ENCODE assay signal across 24 cellular contexts in genomic region chr3:46542344-46542743, GRCh38. TPM values are rescaled to one million over a fixed set of nuclear protein-coding genes. Genes with fewer than 3 reads are reported as not detected.
DNase-seq lines count a peak whose midpoint lies in the region; ATAC-seq and TF ChIP-seq lines count a peak whose summit lies in the region.
"Had no signal": no experiment of that assay in that cellular context is flagged by ENCODE, and none has a peak within 500 bp of the region (broad histone marks: within the 10 kb centered on the region; RNA-seq: fewer than 3 reads in every experiment).

No MANE protein-coding gene starts in this region.

- TF ChIP-seq EP300 in SK-N-SH (IDR thresholded peaks at IDR 0.05; ENCODE audit: borderline replicate concordance in 1 of 2, low read depth in 1 of 2, low read length in 1 of 2), result no peak

- no peaks in the 10 kb centered on the region for H3K9me3 Mint-ChIP-seq in central memory CD8-positive, alpha-beta T cell
- H3K9me3 Mint-ChIP-seq in activated CD4-positive, alpha-beta T cell treated with anti-CD3 and anti-CD28 coated beads for 36 hours (ENCODE audit: low read depth), result no peaks in the 10 kb centered on the region
- H3K9me3 Mint-ChIP-seq: memory B cell, nephron progenitor cell had no signal

- TF ChIP-seq CTCF in SK-N-SH (IDR thresholded peaks at IDR 0.05), result no peak
- TF ChIP-seq CTCF in MM.1S (IDR thresholded peaks at IDR 0.05; ENCODE audit: low read length), result no peak
- no peak for TF ChIP-seq CTCF in GM13977 (IDR thresholded peaks at IDR 0.05; ENCODE audit: extremely low read depth, insufficient read depth, missing control alignments)

- in situ Hi-C loops in GM13977 (cut with MboI; ENCODE audit: low pct_unique_long_range_greater_than_20kb, low sequenced_read_pairs, unreplicated experiment), result no loop called here

- no peak for TF ChIP-seq RAD21 in SK-N-SH (IDR thresholded peaks at IDR 0.05; ENCODE audit: low read length)

- no peak overlapping the region for H3K4me2 ChIP-seq in SK-N-SH
- no peak overlapping the region for H3K4me2 ChIP-seq in MM.1S (ENCODE audit: low read depth, low read length)

- H3K27me3 Mint-ChIP-seq in central memory CD8-positive, alpha-beta T cell, result no peaks in the 10 kb centered on the region
- H3K27me3 Mint-ChIP-seq in activated CD4-positive, alpha-beta T cell treated with anti-CD3 and anti-CD28 coated beads for 36 hours, result no peaks in the 10 kb centered on the region

- peaks cover 0 to 3% of the 10 kb centered on the region in 2 experiments; a peak in 1 of 4 replicates for H3K4me1 ChIP-seq in SK-N-SH (ENCODE audit: control insufficient read depth in 1 of 2, insufficient read depth in 2 of 2, low read depth in 1 of 2, low read length in 1 of 2)
- peaks cover 65% of the 10 kb centered on the region for H3K4me1 ChIP-seq in MM.1S (ENCODE audit: low read length)
- H3K4me1 ChIP-seq in skeletal muscle tissue (ENCODE audit: control insufficient read depth in 3 of 3, insufficient read depth in 3 of 3, low read length in 3 of 3), result peaks cover 10 to 22% (median 21%) of the 10 kb centered on the region in 3 donors
- H3K4me1 ChIP-seq: tibial artery had no signal

- peaks cover 9% of the 10 kb centered on the region for H3K36me3 Mint-ChIP-seq in central memory CD8-positive, alpha-beta T cell (ENCODE audit: insufficient read depth)
- H3K36me3 Mint-ChIP-seq in activated CD4-positive, alpha-beta T cell treated with anti-CD3 and anti-CD28 coated beads for 36 hours (ENCODE audit: low read depth), result no peaks in the 10 kb centered on the region
- H3K36me3 Mint-ChIP-seq: memory B cell had no signal

- no peak overlapping the region for H3K9ac ChIP-seq in SK-N-SH
- H3K9ac ChIP-seq in MM.1S (ENCODE audit: low read length), result no peak overlapping the region
- H3K9ac ChIP-seq in skeletal muscle tissue (ENCODE audit: low read depth in 1 of 3, low read length in 3 of 3), result peak overlapping the region in 1 of 3 donors; percentile 11

- H3K9me2 ChIP-seq in SK-N-SH, result no peaks in the 10 kb centered on the region
- H3K9me2 ChIP-seq in MM.1S (replicated peaks; ENCODE audit: insufficient read depth, low read length), result no peaks in the 10 kb centered on the region

- POLR2A ChIA-PET in SK-N-SH (lab: Yijun Ruan, JAX), result no interaction called here
- POLR2A ChIA-PET in activated CD4-positive, alpha-beta T cell treated with anti-CD3 and anti-CD28 coated beads for 36 hours (lab: Charles Lee), result interaction anchor here (0.7 kb wide), 1 partner anchor 53 kb away, joined by 3 read pairs; no protein-coding TSS in a partner anchor

- CTCF ChIA-PET in SK-N-SH (lab: Yijun Ruan, JAX), result interaction anchor here (0.9 to 6.0 kb wide), 4 partner anchors 10 to 54 kb away, joined by 4 to 50 read pairs (median 6); no protein-coding TSS in a partner anchor
- CTCF ChIA-PET in activated CD4-positive, alpha-beta T cell treated with anti-CD3 and anti-CD28 coated beads for 36 hours (lab: Charles Lee), result interaction anchor here (0.6 to 1.7 kb wide), 6 partner anchors 18 to 702 kb away, joined by 3 to 8 read pairs (median 4); no protein-coding TSS in a partner anchor

- H3K36me3 ChIP-seq in SK-N-SH (replicated peaks in 1 of 2; ENCODE audit: control insufficient read depth in 1 of 2, insufficient read depth in 2 of 2, low read length in 1 of 2) (no peaks in the 10 kb centered on the region), MM.1S (replicated peaks; ENCODE audit: insufficient read depth, low read length) (no peaks in the 10 kb centered on the region), skeletal muscle tissue (ENCODE audit: control insufficient read depth in 3 of 3, insufficient read depth in 3 of 3, low read length in 3 of 3) (peaks cover 35 to 43% (median 39%) of the 10 kb centered on the region in 3 donors)
- H3K36me3 ChIP-seq: tibial artery had no signal

- H3K9me3 ChIP-seq in SK-N-SH (no peaks in the 10 kb centered on the region), MM.1S (replicated peaks; ENCODE audit: insufficient read depth, low read length) (no peaks in the 10 kb centered on the region), skeletal muscle tissue (ENCODE audit: control insufficient read depth in 3 of 3, low read length in 3 of 3) (no peaks in the 10 kb centered on the region)
- H3K9me3 ChIP-seq: tibial artery had no signal

- intact Hi-C loops in activated CD4-positive, alpha-beta T cell treated with anti-CD3 and anti-CD28 coated beads for 36 hours (cut with DNase I, micrococcal nuclease), result no loop called here

- H3K79me2 ChIP-seq in SK-N-SH (ENCODE audit: insufficient read depth) (no peaks in the 10 kb centered on the region), MM.1S (ENCODE audit: low read length) (no peaks in the 10 kb centered on the region)

- H3K27me3 ChIP-seq in SK-N-SH (ENCODE audit: insufficient read depth), result no peaks in the 10 kb centered on the region; the same call in 1 of the 2 replicates
- no peaks in the 10 kb centered on the region for H3K27me3 ChIP-seq in MM.1S (replicated peaks; ENCODE audit: insufficient read depth, low read length)
- no peaks in the 10 kb centered on the region for H3K27me3 ChIP-seq in skeletal muscle tissue (ENCODE audit: control insufficient read depth in 3 of 3, insufficient read depth in 3 of 3, low read length in 3 of 3)

- ATAC-seq in SK-N-SH treated with all-trans-retinoic acid at 6 μM for 48 hours, result no peak; the same call in 2 of the 3 replicates
- no peak for ATAC-seq in central memory CD8-positive, alpha-beta T cell (replicated peaks; ENCODE audit: extremely low read depth, poor library complexity, severe bottlenecking)
- ATAC-seq in activated CD4-positive, alpha-beta T cell treated with anti-CD3 and anti-CD28 coated beads for 36 hours, result no peak

- no peaks in the 10 kb centered on the region for H3F3A ChIP-seq in SK-N-SH (replicated peaks; ENCODE audit: insufficient read depth)
- H3F3A ChIP-seq in MM.1S (ENCODE audit: insufficient read depth, low read length), result peaks cover 42% of the 10 kb centered on the region

- H3K27ac Mint-ChIP-seq in central memory CD8-positive, alpha-beta T cell (ENCODE audit: low read depth), result peak overlapping the region; percentile 72
- no peak overlapping the region for H3K27ac Mint-ChIP-seq in activated CD4-positive, alpha-beta T cell treated with anti-CD3 and anti-CD28 coated beads for 36 hours
- H3K27ac Mint-ChIP-seq: nephron progenitor cell had no signal

- 50% methylated on average over 2 of the region's 2 CpGs for WGBS in SK-N-SH (ENCODE audit: low lambda C conversion rate)

- DNase-seq in SK-N-SH (no peak), MM.1S (no peak), NCI-H748 treated with DMSO at 0.1 percent for 48 hours (lab: John Stamatoyannopoulos, UW) (no peak), GM13977 (ENCODE audit: low spot score) (no peak)
- DNase-seq in central memory CD8-positive, alpha-beta T cell (ENCODE audit: low spot score in 2 of 2), result no peak
- no peak for DNase-seq in activated CD4-positive, alpha-beta T cell treated with anti-CD3 and anti-CD28 coated beads for 36 hours
- DNase-seq: 8988T; activated CD4-positive, alpha-beta T cell treated with anti-CD3 and anti-CD28 coated beads for 1 hour; activated effector memory CD4-positive, alpha-beta T cell treated with Interleukin-2 at 50 U/mL for 16 hours; DMS 273 treated with DMSO at 0.1 percent for 48 hours; GOT3; hypothalamus; NCI-H1048; NCI-H2029; NCI-H446; nephron progenitor cell; T1000; tibial artery had no signal

- H3K27ac ChIP-seq in SK-N-SH (ENCODE audit: low read depth in 2 of 2, low read length in 1 of 2) (no peak overlapping the region), MM.1S (ENCODE audit: low read length) (peak overlapping the region; percentile 11; the same call in 1 of the 2 replicates), skeletal muscle tissue (ENCODE audit: low read depth, low read length) (peak overlapping the region; percentile 36)
- H3K27ac ChIP-seq: tibial artery had no signal

- H4K20me1 ChIP-seq in SK-N-SH (ENCODE audit: insufficient read depth) (no peaks in the 10 kb centered on the region), MM.1S (ENCODE audit: insufficient read depth, low read length) (no peaks in the 10 kb centered on the region)

- no peak overlapping the region for H3K4me3 Mint-ChIP-seq in central memory CD8-positive, alpha-beta T cell
- H3K4me3 Mint-ChIP-seq in activated CD4-positive, alpha-beta T cell treated with anti-CD3 and anti-CD28 coated beads for 36 hours, result no peak overlapping the region
- H3K4me3 Mint-ChIP-seq: memory B cell, nephron progenitor cell had no signal

- H3K4me3 ChIP-seq in SK-N-SH (ENCODE audit: low read depth in 2 of 2, low read length in 1 of 2), result no peak overlapping the region
- H3K4me3 ChIP-seq in MM.1S (ENCODE audit: low read length), result no peak overlapping the region
- no peak overlapping the region for H3K4me3 ChIP-seq in skeletal muscle tissue (ENCODE audit: low read length in 3 of 3)
- H3K4me3 ChIP-seq: tibial artery had no signal

- peak overlapping the region; percentile 40; the same call in 1 of the 2 replicates for H2AFZ ChIP-seq in SK-N-SH (ENCODE audit: low read depth)
- H2AFZ ChIP-seq in MM.1S (ENCODE audit: low read length), result peak overlapping the region; percentile 20; the same call in 1 of the 2 replicates

- peaks cover 33% of the 10 kb centered on the region for H3K4me1 Mint-ChIP-seq in central memory CD8-positive, alpha-beta T cell
- H3K4me1 Mint-ChIP-seq in activated CD4-positive, alpha-beta T cell treated with anti-CD3 and anti-CD28 coated beads for 36 hours, result peaks cover 48% of the 10 kb centered on the region

TF ChIP-seq in SK-N-SH, 30 proteins besides CTCF, POLR2A, EP300 and RAD21 (continues in another document):
- no peak for TF ChIP-seq NFIC (IDR thresholded peaks at IDR 0.05; ENCODE audit: borderline replicate concordance)

TF ChIP-seq in SK-N-SH treated with all-trans-retinoic acid at 6 μM for 48 hours, 23 proteins besides CTCF, POLR2A, EP300 and RAD21 (continues in another document):
- TF ChIP-seq ZNF8 (CRISPR knock-in tag; IDR thresholded peaks at IDR 0.05) (no peak), BACH2 (CRISPR knock-in tag; IDR thresholded peaks at IDR 0.05; ENCODE audit: borderline replicate concordance) (no peak)

RNA-seq across cellular contexts. Expression of gene LRRC2, which starts 23.8 kb away (rescaled TPM):
- polyA plus RNA-seq in SK-N-SH (2012; rRNA removed), result 0.13 and 0.23 TPM in 2 replicates
- 0.24 and 0.27 TPM in 2 replicates for polyA plus RNA-seq in SK-N-SH (2012; cell fraction: cytosol; rRNA removed)
- 0.15 and 0.26 TPM in 2 replicates for polyA plus RNA-seq in SK-N-SH (2012; cell fraction: nucleus; rRNA removed)
- 3.7 TPM for total RNA-seq in skeletal muscle tissue
- under 1 TPM in 1 of 2 experiments, not detected in 1; 0.04 TPM for total RNA-seq in activated CD4-positive, alpha-beta T cell treated with anti-CD3 and anti-CD28 coated beads for 36 hours

RNA-seq across cellular contexts. Expression of gene RTP3, which starts 44.6 kb away (rescaled TPM):
- polyA plus RNA-seq in SK-N-SH (2012; rRNA removed), result not detected in 2 replicates
- not detected in 2 replicates for polyA plus RNA-seq in SK-N-SH (2012; cell fraction: cytosol; rRNA removed)
- polyA plus RNA-seq in SK-N-SH (2012; cell fraction: nucleus; rRNA removed), result not detected in 2 replicates
- total RNA-seq in skeletal muscle tissue, result under 0.01 TPM
- total RNA-seq in activated CD4-positive, alpha-beta T cell treated with anti-CD3 and anti-CD28 coated beads for 36 hours, result not detected
- total RNA-seq: chondrocyte had no signal
- polyA plus RNA-seq: BJ, keratinocyte had no signal

Comparison
In these comparisons a context has a peak if more than half of its experiments do, and no peak if none do; other contexts are left out.
1. H3K27ac ChIP-seq: peak in MM.1S (single experiment) and skeletal muscle tissue (single experiment); none in SK-N-SH (0 of 2).